16 cellular contexts compared by ENCODE assay signal in genomic region chr12:69655616-69656336, GRCh38. TPM values are rescaled to one million over a fixed set of nuclear protein-coding genes. Genes with fewer than 3 reads are reported as not detected.
DNase-seq lines count a peak whose midpoint lies in the region; ATAC-seq, FAIRE-seq and TF ChIP-seq lines count a peak whose summit lies in the region.
"Had no signal": no experiment of that assay in that cellular context is flagged by ENCODE, and none has a peak within 500 bp of the region (broad histone marks: within the 10 kb centered on the region; RNA-seq: fewer than 3 reads in every experiment).

No MANE protein-coding gene starts in this region.

- no peak overlapping the region for H3K4me2 ChIP-seq in PC-9

- H3K4me1 ChIP-seq in cardiac muscle cell (ENCODE audit: low read depth) (peaks cover 16% of the 10 kb centered on the region), breast epithelium (no peaks in the 10 kb centered on the region), PC-9 (replicated peaks; ENCODE audit: insufficient read depth) (no peaks in the 10 kb centered on the region)
- H3K4me1 ChIP-seq: testis had no signal

- no peak for TF ChIP-seq POLR2A in breast epithelium (IDR thresholded peaks at IDR 0.05)

- H4K20me1 ChIP-seq in PC-9 (ENCODE audit: insufficient read depth): no peaks in the 10 kb centered on the region

- H3K36me3 ChIP-seq in cardiac muscle cell (no peaks in the 10 kb centered on the region), breast epithelium (no peaks in the 10 kb centered on the region), PC-9 (ENCODE audit: low read depth) (no peaks in the 10 kb centered on the region)
- H3K36me3 ChIP-seq: gastroesophageal sphincter had no signal

- H3K4me3 ChIP-seq in cardiac muscle cell (no peak overlapping the region), breast epithelium (no peak overlapping the region), PC-9 (no peak overlapping the region)
- H3K4me3 ChIP-seq: gastroesophageal sphincter, GM12878, testis had no signal

- DNase-seq in cardiac muscle cell (ENCODE audit: low read depth in 1 of 2, low spot score in 1 of 2): peak; percentile 47 to 92
- no peak for DNase-seq in cardiac septum (ENCODE audit: low spot score)
- DNase-seq in breast epithelium (ENCODE audit: low spot score in 2 of 2): peak in 1 of 2 donors; percentile 42
- DNase-seq in kidney glomerular epithelial cell (lab: John Stamatoyannopoulos, UW): peak; percentile 81
- DNase-seq in PC-9: no peak
- no peak for DNase-seq in D721Med (ENCODE audit: insufficient read length, low spot score)
- no peak for DNase-seq in GM10266 (ENCODE audit: extremely low spot score)
- DNase-seq: activated CD4-positive, CD25-positive, alpha-beta regulatory T cell; naive thymus-derived CD8-positive, alpha-beta T cell; NCI-H1105 treated with DMSO at 0.1 percent for 48 hours; stimulated activated CD4-positive, alpha-beta T cell treated with anti-CD3 and anti-CD28 coated beads, Interleukin-4, amount 100 ng/mL, for 24 hours; testis had no signal

- TF ChIP-seq CTCF in cardiac muscle cell (IDR thresholded peaks at IDR 0.05; ENCODE audit: low read depth, low read length) (no peak), breast epithelium (IDR thresholded peaks at IDR 0.05) (no peak), PC-9 (conservative IDR thresholded peaks at IDR 0.05) (no peak), D721Med (IDR thresholded peaks at IDR 0.05; ENCODE audit: insufficient read depth, missing control alignments) (no peak), GM10266 (IDR thresholded peaks at IDR 0.05; ENCODE audit: control insufficient read depth, insufficient read depth, low read depth, missing control alignments) (no peak)

- H3K27ac ChIP-seq in cardiac muscle cell: peak overlapping the region; percentile 75
- H3K27ac ChIP-seq in breast epithelium: peak overlapping the region; percentile 54 to 81
- no peak overlapping the region for H3K27ac ChIP-seq in PC-9
- H3K27ac ChIP-seq: testis had no signal

- no TSS peak for BruUV-seq in PC-9 (replicated peaks; lab: Mats Ljungman, UMichigan)

- CTCF ChIA-PET in PC-9 (lab: Charles Lee): no interaction called here

- H2AFZ ChIP-seq in PC-9: no peak overlapping the region

- no peak for FAIRE-seq in D721Med (lab: Jason Lieb, UNC)
- FAIRE-seq: A204.1, GM12878 had no signal

- no peaks in the 10 kb centered on the region for H3K9me2 ChIP-seq in PC-9 (ENCODE audit: insufficient read depth)

- H3K27me3 ChIP-seq in cardiac muscle cell: no peaks in the 10 kb centered on the region
- H3K27me3 ChIP-seq in breast epithelium: no peaks in the 10 kb centered on the region
- no peaks in the 10 kb centered on the region for H3K27me3 ChIP-seq in PC-9 (ENCODE audit: insufficient read depth, low read depth)
- H3K27me3 ChIP-seq: gastroesophageal sphincter, testis had no signal

- no peaks in the 10 kb centered on the region for H3F3A ChIP-seq in PC-9 (ENCODE audit: insufficient read depth, low read depth)

- intact Hi-C loops in cardiac septum (cut with DNase I): no loop called here
- intact Hi-C loops in breast epithelium (cut with DNase I; ENCODE audit: low total_unique reads): no loop called here
- intact Hi-C loops in PC-9 (cut with micrococcal nuclease; ENCODE audit: unreplicated experiment): no loop called here

- H3K9me3 ChIP-seq in cardiac muscle cell (ENCODE audit: low read depth) (no peaks in the 10 kb centered on the region), breast epithelium (no peaks in the 10 kb centered on the region), PC-9 (ENCODE audit: insufficient read depth, low read depth) (no peaks in the 10 kb centered on the region; the same call in 1 of the 2 replicates)
- H3K9me3 ChIP-seq: gastroesophageal sphincter, testis had no signal

- POLR2A ChIA-PET in PC-9 (lab: Charles Lee; ENCODE audit: unreplicated experiment): no interaction called here

- H3K79me2 ChIP-seq in PC-9 (ENCODE audit: low read depth): no peaks in the 10 kb centered on the region

- no peak for ATAC-seq in GM21786 (IDR thresholded peaks at IDR 0.05; ENCODE audit: unreplicated experiment)
- ATAC-seq: gastroesophageal sphincter; GM12878; naive thymus-derived CD8-positive, alpha-beta T cell had no signal

RNA-seq across cellular contexts. Expression of gene BEST3, which starts 43.3 kb away (rescaled TPM):
- 0.25 TPM in 1 of 2 replicates, not detected in the other for total RNA-seq in cardiac muscle cell
- polyA plus RNA-seq in cardiac muscle cell: not detected in 2 replicates
- 0.73 TPM for total RNA-seq in cardiac septum
- under 1 TPM in 1 of 3 donors, not detected in 2; 0.66 TPM for total RNA-seq in breast epithelium
- total RNA-seq in PC-9 (2021): 0.17 TPM in 1 of 2 replicates, not detected in the other
- total RNA-seq: GM12878; naive thymus-derived CD8-positive, alpha-beta T cell had no signal
- polyA plus RNA-seq: GM12878; naive thymus-derived CD8-positive, alpha-beta T cell had no signal

RNA-seq across cellular contexts. Expression of gene LRRC10, which starts 45.1 kb away (rescaled TPM):
- total RNA-seq in cardiac muscle cell (33.5 and 44.0 TPM in 2 replicates), cardiac septum (30.3 TPM), breast epithelium (not detected), PC-9 (2021) (not detected in 2 replicates)
- polyA plus RNA-seq in cardiac muscle cell: 40.8 and 59.6 TPM in 2 replicates
- total RNA-seq: gastroesophageal sphincter; GM12878; naive thymus-derived CD8-positive, alpha-beta T cell had no signal
- polyA plus RNA-seq: GM12878; naive thymus-derived CD8-positive, alpha-beta T cell had no signal

Comparison
In these comparisons a context has a peak if more than half of its experiments do, and no peak if none do; other contexts are left out.
1. DNase-seq: peak in cardiac muscle cell (2 of 2) and kidney glomerular epithelial cell (single experiment); none in cardiac septum (single experiment), PC-9 (0 of 2), D721Med (single experiment) and GM10266 (single experiment).
2. RNA of gene LRRC10, which starts 45.1 kb away (total RNA-seq): 33.5 to 44.0 TPM in cardiac muscle cell and 30.3 TPM in cardiac septum (single experiment); not detected in breast epithelium and not detected in PC-9; every median in the first group is over 10 times any median in the second.